Comparison of ENCODE assay signal across 22 cellular contexts in the genomic region with DNA sequence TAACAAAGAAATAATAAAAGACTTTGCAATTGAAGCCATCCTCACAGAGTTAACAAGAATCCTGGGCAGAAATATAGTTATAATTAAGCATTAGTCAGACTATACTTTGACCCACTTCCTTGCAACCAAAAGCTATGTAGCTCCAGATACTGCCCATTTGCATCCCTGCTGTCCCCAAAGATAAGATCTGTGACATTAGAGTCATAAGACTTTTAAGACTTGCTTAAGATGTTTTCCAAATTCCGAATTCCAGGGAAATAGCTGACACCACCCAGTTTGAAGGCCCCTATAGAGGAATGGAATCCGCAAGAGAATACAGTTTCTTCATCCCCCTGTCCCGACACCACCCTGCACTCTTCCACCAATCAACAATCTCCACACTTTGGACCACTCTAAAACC.
"Had no signal": no experiment of that assay in that cellular context is flagged by ENCODE, and none has a peak within 500 bp of the region (broad histone marks: within the 10 kb centered on the region; RNA-seq: fewer than 3 reads in every experiment).

No MANE protein-coding gene starts in this region.

- H3K36me3 ChIP-seq: ovary, sigmoid colon, spleen, tibial artery, upper lobe of left lung had no signal

- H3K4me3 ChIP-seq: ovary, psoas muscle, sigmoid colon, skin epidermis, spleen, testis, tibial artery, upper lobe of left lung had no signal

- H3K36me3 Mint-ChIP-seq: naive thymus-derived CD8-positive, alpha-beta T cell had no signal

- H3K27me3 ChIP-seq: ovary, sigmoid colon, spleen, testis, tibial artery, upper lobe of left lung had no signal

- DNase-seq: cortex of kidney; head of caudate nucleus; mesenchymal stem cell; naive thymus-derived CD8-positive, alpha-beta T cell; nephron progenitor cell; occipital lobe; ovary; posterior cingulate gyrus; psoas muscle; right cardiac atrium; sigmoid colon; spleen; stimulated activated CD4-positive, alpha-beta T cell treated with anti-CD3 and anti-CD28 coated beads, Interleukin-4, amount 100 ng/mL, for 4 hours; stimulated activated naive CD8-positive, alpha-beta T cell treated with anti-CD3 and anti-CD28 coated beads, Interleukin-15, Interleukin-2, amounts not matched to agents 100 U/mL and 50 U/mL, for 24 hours; substantia nigra; testis; tibial artery; upper lobe of left lung had no signal

- H3K9me3 ChIP-seq: ovary, psoas muscle, sigmoid colon, spleen, testis, tibial artery, upper lobe of left lung had no signal

- H3K27ac Mint-ChIP-seq: naive thymus-derived CD8-positive, alpha-beta T cell; nephron progenitor cell; stimulated activated memory B cell treated with anti-CD40 and anti-IgM and Interleukin-4, amounts not matched to agents 10 μg/mL and 1 μg/mL and 100 μg/mL, for 72 hours had no signal

- H3K27me3 Mint-ChIP-seq: stimulated activated memory B cell treated with anti-CD40 and anti-IgM and Interleukin-4, amounts not matched to agents 10 μg/mL and 1 μg/mL and 100 μg/mL, for 72 hours had no signal

- H3K4me1 ChIP-seq: psoas muscle, sigmoid colon, spleen, testis, tibial artery, upper lobe of left lung had no signal

- H3K9me3 Mint-ChIP-seq: naive thymus-derived CD8-positive, alpha-beta T cell; nephron progenitor cell; stimulated activated memory B cell treated with anti-CD40 and anti-IgM and Interleukin-4, amounts not matched to agents 10 μg/mL and 1 μg/mL and 100 μg/mL, for 72 hours had no signal

- H3K4me1 Mint-ChIP-seq: naive thymus-derived CD8-positive, alpha-beta T cell; nephron progenitor cell; stimulated activated memory B cell treated with anti-CD40 and anti-IgM and Interleukin-4, amounts not matched to agents 10 μg/mL and 1 μg/mL and 100 μg/mL, for 72 hours had no signal

- H3K27ac ChIP-seq: ovary, psoas muscle, sigmoid colon, skin epidermis, spleen, testis, tibial artery, upper lobe of left lung had no signal

- H3K4me3 Mint-ChIP-seq: naive thymus-derived CD8-positive, alpha-beta T cell; nephron progenitor cell; stimulated activated memory B cell treated with anti-CD40 and anti-IgM and Interleukin-4, amounts not matched to agents 10 μg/mL and 1 μg/mL and 100 μg/mL, for 72 hours had no signal

- FAIRE-seq: frontal cortex, urothelium cell line had no signal
